ENCODE assay signal across 8 cellular contexts in genomic region chr20:56393133-56393472, GRCh38. TPM values are rescaled to one million over a fixed set of nuclear protein-coding genes. Genes with fewer than 3 reads are reported as not detected.
DNase-seq lines count a peak whose midpoint lies in the region; ATAC-seq and TF ChIP-seq lines count a peak whose summit lies in the region.

No MANE protein-coding gene starts in this region.

- H3K36me3 ChIP-seq in breast epithelium = peaks cover 11% of the 10 kb centered on the region
- H3K36me3 ChIP-seq in iPS-20b (ENCODE audit: insufficient read depth, low read depth, low read length) = peaks cover 55% of the 10 kb centered on the region
- H3K36me3 ChIP-seq in upper lobe of left lung = peaks cover 15 to 32% (median 25%) of the 10 kb centered on the region in 4 donors

- H3K4me1 Mint-ChIP-seq in MCF 10A (ENCODE audit: insufficient read depth, unreplicated experiment) (peaks cover 22% of the 10 kb centered on the region), T-helper 17 cell (peaks cover 24% of the 10 kb centered on the region)

- H3K27ac ChIP-seq in breast epithelium (peak overlapping the region; percentile 90 to 96), iPS-20b (ENCODE audit: low read length) (peak overlapping the region; percentile 52), upper lobe of left lung (peak overlapping the region; percentile 90 to 96 (median 92))

- 1 to 3% methylated on average over 6 of the region's 6 CpGs for WGBS in upper lobe of left lung, 2 donors

- peaks cover 44% of the 10 kb centered on the region for H3K36me3 Mint-ChIP-seq in MCF 10A (ENCODE audit: insufficient read depth, unreplicated experiment)
- H3K36me3 Mint-ChIP-seq in T-helper 17 cell (ENCODE audit: low read depth) = peaks cover 9% of the 10 kb centered on the region

- H3K4me3 Mint-ChIP-seq in MCF 10A (ENCODE audit: unreplicated experiment) = no peak overlapping the region
- no peak overlapping the region for H3K4me3 Mint-ChIP-seq in T-helper 17 cell

- no peaks in the 10 kb centered on the region for H3K9me3 ChIP-seq in breast epithelium
- H3K9me3 ChIP-seq in T-helper 17 cell (ENCODE audit: control insufficient read depth, low read length, poor library complexity, severe bottlenecking) = no peaks in the 10 kb centered on the region
- H3K9me3 ChIP-seq in iPS-20b (ENCODE audit: insufficient read depth, low read depth, low read length) = no peaks in the 10 kb centered on the region
- no peaks in the 10 kb centered on the region for H3K9me3 ChIP-seq in upper lobe of left lung

- TF ChIP-seq POLR2A in breast epithelium (IDR thresholded peaks at IDR 0.05) (no peak), upper lobe of left lung (IDR thresholded peaks at IDR 0.05) (no peak)

- BruUV-seq in MCF 10A (replicated peaks; lab: Mats Ljungman, UMichigan) = no TSS peak

- intact Hi-C loops in breast epithelium (cut with DNase I; ENCODE audit: low total_unique reads) = no loop called here
- intact Hi-C loops in MCF 10A (cut with micrococcal nuclease) = loop anchor here (2.0 kb wide), 2 partner anchors 34 to 190 kb away; partner anchors contain the start of gene FAM210B

- H3K27me3 Mint-ChIP-seq in MCF 10A (ENCODE audit: insufficient read depth, unreplicated experiment) (no peaks in the 10 kb centered on the region), T-helper 17 cell (no peaks in the 10 kb centered on the region)

- TF ChIP-seq CTCF in breast epithelium (IDR thresholded peaks at IDR 0.05) (no peak), MCF 10A (IDR thresholded peaks at IDR 0.05; ENCODE audit: unreplicated experiment) (no peak), upper lobe of left lung (IDR thresholded peaks at IDR 0.05) (no peak)

- CTCF ChIA-PET in MCF 10A (lab: Yijun Ruan, JAX) = interaction anchor here (0.5 to 3.0 kb wide), 12 partner anchors 11 to 1968 kb away, joined by 3 to 30 read pairs (median 3); no protein-coding TSS in a partner anchor

- H3K27me3 ChIP-seq in breast epithelium (no peaks in the 10 kb centered on the region), iPS-20b (ENCODE audit: insufficient read depth, low read length) (no peaks in the 10 kb centered on the region), upper lobe of left lung (no peaks in the 10 kb centered on the region)

- H3K4me3 ChIP-seq in breast epithelium (peak overlapping the region; percentile 77 to 96 (median 85)), iPS-20b (ENCODE audit: low read length) (peak overlapping the region; percentile 98), upper lobe of left lung (peak overlapping the region; percentile 85 to 90 (median 88))

- peak overlapping the region; percentile 100 for H3K9ac ChIP-seq in iPS-20b (ENCODE audit: low read depth, low read length)

- POLR2A ChIA-PET in MCF 10A (lab: Yijun Ruan, JAX) = interaction anchor here (0.5 to 6.8 kb wide), 19 partner anchors 11 to 669 kb away, joined by 3 to 100 read pairs (median 4); partner anchors contain the start of genes FAM210B, RTF2 and TFAP2C

- DNase-seq in breast epithelium (ENCODE audit: low spot score in 2 of 2) (no peak), MCF 10A (ENCODE audit: unreplicated experiment) (no peak), T-helper 17 cell (no peak), upper lobe of left lung (no peak), NCI-H510A treated with DMSO at 0.1 percent for 48 hours (lab: John Stamatoyannopoulos, UW) (no peak), activated T-cell treated with anti-CD3 and anti-CD28 coated beads for 4 hours (no peak)

- H3K4me1 ChIP-seq in breast epithelium = peaks cover 0 to 24% of the 10 kb centered on the region in 2 donors
- H3K4me1 ChIP-seq in iPS-20b (ENCODE audit: insufficient read depth, low read length) = peaks cover 10% of the 10 kb centered on the region; the same call in 1 of the 2 replicates
- H3K4me1 ChIP-seq in upper lobe of left lung = peaks cover 21 to 34% (median 23%) of the 10 kb centered on the region in 4 donors

- H3K27ac Mint-ChIP-seq in MCF 10A (ENCODE audit: low read depth, unreplicated experiment) (no peak overlapping the region), T-helper 17 cell (no peak overlapping the region)

- peak; percentile 18 for ATAC-seq in T-helper 17 cell
- ATAC-seq in upper lobe of left lung (ENCODE audit: low FRiP score in 2 of 2) = no peak
- ATAC-seq in GM18861 (IDR thresholded peaks at IDR 0.05; ENCODE audit: unreplicated experiment) = no peak

- no peak for TF ChIP-seq EP300 in upper lobe of left lung (IDR thresholded peaks at IDR 0.05)

- H3K9me3 Mint-ChIP-seq in MCF 10A (ENCODE audit: unreplicated experiment) = no peaks in the 10 kb centered on the region

RNA-seq across cellular contexts. Expression of gene CSTF1, which starts 0.7 kb away (rescaled TPM):
- total RNA-seq in breast epithelium = 10 to 100 TPM; 17.1 to 53.4 (median 35.7) TPM
- total RNA-seq in MCF 10A (2022) = 30.1 and 35.1 TPM in 2 replicates
- total RNA-seq in T-helper 17 cell = 10 to 100 TPM; 21.8 to 23.7 TPM
- 10 to 100 TPM in 5 of 6 donors, 1 to 10 TPM in 1; 3.3 to 30.5 (median 22.5) TPM for total RNA-seq in upper lobe of left lung

RNA-seq across cellular contexts. Expression of gene AURKA, which starts 1.1 kb away (rescaled TPM):
- total RNA-seq in breast epithelium = 1 to 10 TPM in 2 of 3 donors, under 1 TPM in 1; 0.98 to 2.2 (median 1.6) TPM
- 65.8 and 75.3 TPM in 2 replicates for total RNA-seq in MCF 10A (2022)
- 1 to 10 TPM in 1 of 2 donors, under 1 TPM in 1; 0.92 to 1.0 TPM for total RNA-seq in T-helper 17 cell
- total RNA-seq in upper lobe of left lung = 1 to 10 TPM in 4 of 6 donors, under 1 TPM in 1, not detected in 1; 0.44 to 3.9 (median 3.3) TPM

RNA-seq across cellular contexts. Expression of gene CASS4, which starts 19.0 kb away (rescaled TPM):
- total RNA-seq in breast epithelium = 1 to 10 TPM; 1.6 to 3.4 (median 2.2) TPM
- total RNA-seq in MCF 10A (2022) = not detected in 2 replicates
- total RNA-seq in T-helper 17 cell = 10 to 100 TPM in 1 of 2 donors, 1 to 10 TPM in 1; 7.1 to 18.6 TPM
- 10 to 100 TPM; 13.4 to 31.4 (median 19.5) TPM for total RNA-seq in upper lobe of left lung

RNA-seq across cellular contexts. Expression of gene FAM210B, which starts 34.3 kb away (rescaled TPM):
- total RNA-seq in breast epithelium = 10 to 100 TPM; 62.6 to 100.0 (median 80.8) TPM
- total RNA-seq in MCF 10A (2022) = 37.7 and 38.2 TPM in 2 replicates
- 10 to 100 TPM; 15.9 to 16.9 TPM for total RNA-seq in T-helper 17 cell
- total RNA-seq in upper lobe of left lung = 10 to 100 TPM; 15.0 to 41.2 (median 31.6) TPM

Comparison
In these comparisons a context has a peak if more than half of its experiments do, and no peak if none do; other contexts are left out.
1. RNA of gene AURKA, which starts 1.1 kb away (total RNA-seq): 65.8 to 75.3 TPM in MCF 10A; 0.44 to 3.9 TPM in upper lobe of left lung, 0.98 to 2.2 TPM in breast epithelium and 0.92 to 1.0 TPM in T-helper 17 cell; every median in the first group is over 10 times any median in the second.
2. Peak in every context shown above with its lines, with median percentiles within 50 percentile points of each other: H3K27ac ChIP-seq and H3K4me3 ChIP-seq.